ENCODE assay signal across 9 cellular contexts in the genomic region with DNA sequence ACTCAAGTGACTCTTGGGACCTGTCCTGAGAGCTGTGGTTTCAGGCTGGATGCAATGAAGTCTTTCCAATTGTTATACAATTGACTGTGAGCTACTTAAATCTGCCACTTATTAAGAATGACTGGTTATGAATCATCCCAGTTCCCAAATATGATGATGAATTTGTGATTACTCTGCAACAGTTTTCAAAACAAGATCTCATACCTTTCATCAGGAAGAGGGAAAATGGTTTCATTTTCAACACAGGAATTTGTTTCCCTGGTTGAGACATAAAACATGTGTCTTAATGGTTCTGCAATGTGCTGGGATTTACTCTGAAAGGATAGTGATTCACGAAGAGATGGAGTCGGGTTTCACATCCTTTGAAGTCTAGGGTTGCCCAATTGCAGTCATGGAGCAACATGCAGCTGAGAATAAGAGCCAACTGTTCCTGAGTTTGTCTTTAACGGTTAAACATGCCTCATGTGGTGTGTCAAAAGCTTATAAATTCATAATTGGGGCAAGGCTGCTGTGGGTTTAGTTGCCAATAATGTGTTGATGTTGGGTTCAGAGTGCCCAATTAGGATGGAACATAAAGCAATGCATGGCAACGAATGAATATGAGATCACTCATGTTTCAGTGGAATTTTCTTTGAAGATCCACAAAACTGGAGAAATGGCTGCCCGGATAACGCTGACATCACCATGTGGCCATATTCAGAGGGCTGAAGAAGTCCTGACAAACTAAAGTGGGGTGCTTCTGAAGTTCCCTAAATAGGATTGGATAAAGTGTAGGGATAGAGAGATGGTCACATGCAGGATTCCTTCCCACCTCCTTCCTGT. TPM values are rescaled to one million over a fixed set of nuclear protein-coding genes. Genes with fewer than 3 reads are reported as not detected.
A peak's percentile ranks its signal among the peaks of the same experiment; 100 is the strongest.
DNase-seq lines count a peak whose midpoint lies in the region; ATAC-seq and TF ChIP-seq lines count a peak whose summit lies in the region.
"Had no signal": no experiment of that assay in that cellular context is flagged by ENCODE, and none has a peak within 500 bp of the region (broad histone marks: within the 10 kb centered on the region; RNA-seq: fewer than 3 reads in every experiment).

No MANE protein-coding gene starts in this region.

- peaks cover 8% of the 10 kb centered on the region for H3K9me3 Mint-ChIP-seq in activated T-cell treated with anti-CD3 and anti-CD28 coated beads, Interleukin-2, amount 50 U/mL, for 4 hours

- H3K36me3 Mint-ChIP-seq in activated T-cell treated with anti-CD3 and anti-CD28 coated beads, Interleukin-2, amount 50 U/mL, for 4 hours (ENCODE audit: insufficient read depth), result no peaks in the 10 kb centered on the region

- intact Hi-C loops in A673 (cut with micrococcal nuclease; ENCODE audit: unreplicated experiment), result no loop called here

- H3K36me3 ChIP-seq in A673 (ENCODE audit: insufficient read depth, low read length, poor library complexity, severe bottlenecking) (no peaks in the 10 kb centered on the region), kidney epithelial cell (ENCODE audit: control insufficient read depth, insufficient read depth, low read length) (no peaks in the 10 kb centered on the region)

- peak; percentile 71 for ATAC-seq in HG03175 (IDR thresholded peaks at IDR 0.05; ENCODE audit: unreplicated experiment)
- ATAC-seq in activated T-cell treated with anti-CD3 and anti-CD28 coated beads, Interleukin-2, amount 50 U/mL, for 4 hours, result no peak
- ATAC-seq in GM21529 (IDR thresholded peaks at IDR 0.05; ENCODE audit: unreplicated experiment), result no peak
- no peak for ATAC-seq in GM18502 (IDR thresholded peaks at IDR 0.05; ENCODE audit: poor library complexity, unreplicated experiment)

- H3K27me3 Mint-ChIP-seq in activated T-cell treated with anti-CD3 and anti-CD28 coated beads, Interleukin-2, amount 50 U/mL, for 4 hours (ENCODE audit: low read depth), result peaks cover 6% of the 10 kb centered on the region

- H3K27ac ChIP-seq in A673 (ENCODE audit: low read depth, low read length, poor library complexity, severe bottlenecking), result no peak overlapping the region

- no peak overlapping the region for H3K4me3 ChIP-seq in A673 (ENCODE audit: low read depth, low read length, poor library complexity, severe bottlenecking)
- H3K4me3 ChIP-seq in WI38 (ENCODE audit: low read depth, low read length), result 0 out of 2 replicates have a peak overlapping the region, but pooled peaks have one; percentile 29
- no peak overlapping the region for H3K4me3 ChIP-seq in kidney epithelial cell (ENCODE audit: low read depth, low read length)

- BruUV-seq in A673 (replicated peaks; lab: Mats Ljungman, UMichigan), result no TSS peak

- TF ChIP-seq CTCF in A673 (conservative IDR thresholded peaks at IDR 0.05; ENCODE audit: low read depth, low read length), result no peak
- no peak for TF ChIP-seq CTCF in WI38 (IDR thresholded peaks at IDR 0.05; ENCODE audit: low read depth, low read length)
- TF ChIP-seq CTCF in kidney epithelial cell (IDR thresholded peaks at IDR 0.05; ENCODE audit: insufficient read depth, low read length, poor library complexity, severe bottlenecking), result no peak

- no peaks in the 10 kb centered on the region for H3K9me3 ChIP-seq in A673 (ENCODE audit: low read depth, low read length, poor library complexity, severe bottlenecking)

- H3K4me1 ChIP-seq in A673 (ENCODE audit: insufficient read depth, low read length, poor library complexity, severe bottlenecking), result peaks cover 14% of the 10 kb centered on the region

- H3K27me3 ChIP-seq in A673 (replicated peaks; ENCODE audit: insufficient read depth, low read depth, low read length, poor library complexity) (no peaks in the 10 kb centered on the region), kidney epithelial cell (ENCODE audit: control insufficient read depth, insufficient read depth, low read length) (no peaks in the 10 kb centered on the region)

- POLR2A ChIA-PET in A673 (lab: Charles Lee; ENCODE audit: low non-redundant PET), result no interaction called here

- peak; percentile 78 for DNase-seq in A673 (ENCODE audit: low spot score)
- peak; percentile 92 for DNase-seq in kidney epithelial cell (ENCODE audit: low read depth)
- DNase-seq in activated T-cell treated with anti-CD3 and anti-CD28 coated beads, Interleukin-2, amount 50 U/mL, for 4 hours, result no peak
- DNase-seq in activated CD4-positive, alpha-beta T cell treated with anti-CD3 and anti-CD28 coated beads, Interleukin-2, amount 50 U/mL, for 48 hours, result no peak

- no peaks in the 10 kb centered on the region for H3K4me1 Mint-ChIP-seq in activated T-cell treated with anti-CD3 and anti-CD28 coated beads, Interleukin-2, amount 50 U/mL, for 4 hours (ENCODE audit: low read depth)

- no peak overlapping the region for H3K4me3 Mint-ChIP-seq in activated T-cell treated with anti-CD3 and anti-CD28 coated beads, Interleukin-2, amount 50 U/mL, for 4 hours

- CTCF ChIA-PET in A673 (lab: Charles Lee), result interaction anchor here (0.5 kb wide), 1 partner anchor 1865 kb away, joined by 5 read pairs; no protein-coding TSS in a partner anchor

RNA-seq across cellular contexts. Expression of a gene that starts 41.0 kb away (rescaled TPM):
- total RNA-seq in A673 (2021) (0.33 and 0.56 TPM in 2 replicates), kidney epithelial cell (0.04 and 0.82 TPM in 2 replicates)
- total RNA-seq in activated T-cell treated with anti-CD3 and anti-CD28 coated beads, Interleukin-2, amount 50 U/mL, for 4 hours, result not detected
- total RNA-seq: T-helper 1 cell treated with Interleukin-12 subunit alpha and Interleukin-12 subunit beta and Interleukin-4 antibody, amounts not matched to agents 30 ng/mL and 1 ng/mL, for 36 hours had no signal

Comparison
In these comparisons a context has a peak if more than half of its experiments do, and no peak if none do; other contexts are left out.
1. DNase-seq: peak in A673 (single experiment) and kidney epithelial cell (single experiment); none in activated T-cell treated with anti-CD3 and anti-CD28 coated beads, Interleukin-2, amount 50 U/mL, for 4 hours (single experiment) and activated CD4-positive, alpha-beta T cell treated with anti-CD3 and anti-CD28 coated beads, Interleukin-2, amount 50 U/mL, for 48 hours (0 of 2).